Comparison of ENCODE assay signal across 9 cellular contexts in genomic region chr20:50305636-50306477, GRCh38.
DNase-seq lines count a peak whose midpoint lies in the region; ATAC-seq and TF ChIP-seq lines count a peak whose summit lies in the region.
"Had no signal": no experiment of that assay in that cellular context is flagged by ENCODE, and none has a peak within 500 bp of the region (broad histone marks: within the 10 kb centered on the region; RNA-seq: fewer than 3 reads in every experiment).

No MANE protein-coding gene starts in this region.

- H3K36me3 Mint-ChIP-seq in endodermal cell (ENCODE audit: low read depth) (no peaks in the 10 kb centered on the region), neural crest cell (ENCODE audit: low read depth) (no peaks in the 10 kb centered on the region)
- H3K36me3 Mint-ChIP-seq: neural progenitor cell had no signal

- no peak for ATAC-seq in GM19397 (IDR thresholded peaks at IDR 0.05; ENCODE audit: unreplicated experiment)

- H3K4me3 Mint-ChIP-seq in endodermal cell (peak overlapping the region; percentile 28), neural crest cell (no peak overlapping the region)
- H3K4me3 Mint-ChIP-seq: neural progenitor cell had no signal

- no peak overlapping the region for H3K27ac ChIP-seq in endodermal cell (ENCODE audit: low read depth, low read length)
- H3K27ac ChIP-seq: neural progenitor cell had no signal

- H3K9me3 Mint-ChIP-seq in endodermal cell: no peaks in the 10 kb centered on the region
- H3K9me3 Mint-ChIP-seq in neural crest cell: no peaks in the 10 kb centered on the region
- H3K9me3 Mint-ChIP-seq: neural progenitor cell had no signal

- H3K27me3 ChIP-seq in endodermal cell (ENCODE audit: control insufficient read depth, insufficient read depth, low read length, poor library complexity, severe bottlenecking): no peaks in the 10 kb centered on the region
- H3K27me3 ChIP-seq: neural progenitor cell had no signal

- no peak overlapping the region for H3K9ac ChIP-seq in endodermal cell (ENCODE audit: extremely low read depth, low read length, poor library complexity, severe bottlenecking)
- H3K9ac ChIP-seq: neural progenitor cell had no signal

- 65 to 67% methylated on average over 15 to 19 of the region's 19 CpGs for WGBS in endodermal cell (ENCODE audit: insufficient coverage in 1 of 2, insufficient read length in 1 of 2), 2 experiments

- no peaks in the 10 kb centered on the region for H3K4me1 ChIP-seq in endodermal cell (ENCODE audit: control insufficient read depth, insufficient read depth, low read length)

- no peak overlapping the region for H3K4me3 ChIP-seq in endodermal cell (ENCODE audit: low read length)
- H3K4me3 ChIP-seq: neural progenitor cell had no signal

- no peaks in the 10 kb centered on the region for H3K27me3 Mint-ChIP-seq in endodermal cell (ENCODE audit: insufficient read depth)
- peaks cover 4% of the 10 kb centered on the region for H3K27me3 Mint-ChIP-seq in neural crest cell (ENCODE audit: low read depth)

- TF ChIP-seq CTCF in endodermal cell (conservative IDR thresholded peaks at IDR 0.05) (no peak), neural crest cell (conservative IDR thresholded peaks at IDR 0.05) (no peak)

- peak overlapping the region; percentile 46 for H3K27ac Mint-ChIP-seq in endodermal cell
- peak overlapping the region; percentile 35 for H3K27ac Mint-ChIP-seq in neural crest cell (ENCODE audit: unreplicated experiment)

- no peaks in the 10 kb centered on the region for H3K9me3 ChIP-seq in endodermal cell (ENCODE audit: control insufficient read depth, low read length)

- H3K4me1 Mint-ChIP-seq in endodermal cell (peaks cover 13% of the 10 kb centered on the region), neural crest cell (peaks cover 25% of the 10 kb centered on the region)

- peak; percentile 74 for DNase-seq in COLO668 (lab: John Stamatoyannopoulos, UW; ENCODE audit: unreplicated experiment)
- peak; percentile 76 for DNase-seq in NCI-H345 (lab: John Stamatoyannopoulos, UW)
- DNase-seq in endodermal cell: peak; percentile 84
- DNase-seq in neural crest cell (ENCODE audit: low read depth, low spot score): no peak
- no peak for DNase-seq in activated naive CD4-positive, alpha-beta T cell (lab: John Stamatoyannopoulos, UW)
- DNase-seq in activated naive CD4-positive, alpha-beta T cell treated with Interleukin-2 at 50 U/mL for 16 hours: no peak
- DNase-seq in middle frontal gyrus (ENCODE audit: extremely low spot score, low spot score): no peak

- H3K36me3 ChIP-seq in endodermal cell (ENCODE audit: control insufficient read depth, insufficient read depth, low read length): no peaks in the 10 kb centered on the region
- H3K36me3 ChIP-seq: neural progenitor cell had no signal

Comparison
In these comparisons a context has a peak if more than half of its experiments do, and no peak if none do; other contexts are left out.
1. DNase-seq: peak in COLO668 (single experiment), NCI-H345 (single experiment) and endodermal cell (single experiment); none in neural crest cell (single experiment), activated naive CD4-positive, alpha-beta T cell (0 of 4), activated naive CD4-positive, alpha-beta T cell treated with Interleukin-2 at 50 U/mL for 16 hours (single experiment) and middle frontal gyrus (single experiment).